ENCODE assay signal across 25 cellular contexts in the genomic region with DNA sequence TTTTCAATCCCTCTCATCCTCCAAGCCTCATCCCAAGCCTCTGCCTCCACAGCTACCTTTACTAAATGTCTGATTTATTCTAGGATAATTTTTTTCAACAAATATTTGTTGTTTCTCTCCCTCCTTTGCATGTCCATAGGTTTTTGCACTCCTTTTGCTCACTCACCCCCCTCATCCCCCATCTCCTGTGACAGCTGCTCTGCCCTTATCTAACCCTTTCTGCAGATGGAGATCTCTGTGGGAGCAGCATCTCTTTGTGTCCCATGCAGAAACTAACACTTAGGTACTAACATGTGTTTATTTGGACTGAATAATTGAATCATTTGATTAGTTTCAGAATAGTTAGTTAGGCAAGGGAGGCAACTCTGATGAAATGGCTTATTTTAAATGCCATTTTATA.
"Had no signal": no experiment of that assay in that cellular context is flagged by ENCODE, and none has a peak within 500 bp of the region (broad histone marks: within the 10 kb centered on the region; RNA-seq: fewer than 3 reads in every experiment).

No MANE protein-coding gene starts in this region.

- H3K9me3 Mint-ChIP-seq: endodermal cell; nephron progenitor cell; stimulated activated naive B cell treated with anti-CD40 and anti-IgM and Interleukin-4, amounts not matched to agents 10 μg/mL and 1 μg/mL and 100 μg/mL, for 72 hours; stimulated activated naive CD8-positive, alpha-beta T cell treated with anti-CD3 and anti-CD28 coated beads, Interleukin-15, amount 100 ng/mL, for 72 hours had no signal

- H3K9ac ChIP-seq: parathyroid adenoma had no signal

- H3K9me3 ChIP-seq: psoas muscle, right lobe of liver, spleen, thoracic aorta, transverse colon had no signal

- H3K4me1 ChIP-seq: parathyroid adenoma, psoas muscle, right lobe of liver, transverse colon had no signal

- H2AFZ ChIP-seq: hepatocyte, parathyroid adenoma had no signal

- H3K27ac ChIP-seq: coronary artery, hepatocyte, parathyroid adenoma, psoas muscle, right lobe of liver, thoracic aorta, transverse colon had no signal

- H3K27me3 ChIP-seq: hepatocyte, right lobe of liver, spleen, transverse colon had no signal

- ATAC-seq: left cardiac atrium; left ventricle myocardium superior; psoas muscle; right lobe of liver; stimulated activated naive B cell treated with anti-CD40 and anti-IgM and Interleukin-4, amounts not matched to agents 10 μg/mL and 1 μg/mL and 100 μg/mL, for 72 hours; stimulated activated naive CD8-positive, alpha-beta T cell treated with anti-CD3 and anti-CD28 coated beads, Interleukin-15, amount 100 ng/mL, for 72 hours had no signal

- H3K79me2 ChIP-seq: hepatocyte, parathyroid adenoma had no signal

- H3K4me3 Mint-ChIP-seq: endodermal cell; nephron progenitor cell; stimulated activated naive B cell treated with anti-CD40 and anti-IgM and Interleukin-4, amounts not matched to agents 10 μg/mL and 1 μg/mL and 100 μg/mL, for 72 hours; stimulated activated naive CD8-positive, alpha-beta T cell treated with anti-CD3 and anti-CD28 coated beads, Interleukin-15, amount 100 ng/mL, for 72 hours had no signal

- H3K27ac Mint-ChIP-seq: endodermal cell; naive B cell; nephron progenitor cell; stimulated activated naive B cell treated with anti-CD40 and anti-IgM and Interleukin-4, amounts not matched to agents 10 μg/mL and 1 μg/mL and 100 μg/mL, for 72 hours; stimulated activated naive CD8-positive, alpha-beta T cell treated with anti-CD3 and anti-CD28 coated beads, Interleukin-15, amount 100 ng/mL, for 72 hours had no signal

- H3K4me2 ChIP-seq: hepatocyte had no signal

- H3K27me3 Mint-ChIP-seq: naive B cell; stimulated activated naive B cell treated with anti-CD40 and anti-IgM and Interleukin-4, amounts not matched to agents 10 μg/mL and 1 μg/mL and 100 μg/mL, for 72 hours; stimulated activated naive CD8-positive, alpha-beta T cell treated with anti-CD3 and anti-CD28 coated beads, Interleukin-15, amount 100 ng/mL, for 72 hours had no signal

- DNase-seq: effector CD4-positive, alpha-beta T cell; endodermal cell; foreskin melanocyte; head of caudate nucleus; kidney; left cardiac atrium; left ventricle myocardium superior; mesendoderm; naive B cell; nephron progenitor cell; psoas muscle; retina; right lobe of liver; spleen; stimulated activated CD4-positive, alpha-beta T cell treated with anti-CD3 and anti-CD28 coated beads, Interleukin-15, amount 100 ng/mL, for 24 hours; stimulated activated CD4-positive, alpha-beta T cell treated with anti-CD3 and anti-CD28 coated beads, Interleukin-1b, Interleukin-23, amount 100 ng/mL, for 48 hours; stimulated activated CD4-positive, alpha-beta T cell treated with anti-CD3 and anti-CD28 coated beads, Interleukin-4, amount 100 ng/mL, for 24 hours; stimulated activated naive B cell treated with anti-CD40 and anti-IgM and Interleukin-4, amounts not matched to agents 10 μg/mL and 1 μg/mL and 100 μg/mL, for 72 hours; stimulated activated naive CD8-positive, alpha-beta T cell treated with anti-CD3 and anti-CD28 coated beads, Interleukin-15, amount 100 ng/mL, for 72 hours; transverse colon had no signal

- H3K4me3 ChIP-seq: coronary artery, hepatocyte, lung, psoas muscle, right lobe of liver, spleen, thoracic aorta, transverse colon had no signal

- H3K36me3 Mint-ChIP-seq: naive B cell; stimulated activated naive B cell treated with anti-CD40 and anti-IgM and Interleukin-4, amounts not matched to agents 10 μg/mL and 1 μg/mL and 100 μg/mL, for 72 hours had no signal

- H3K4me1 Mint-ChIP-seq: nephron progenitor cell had no signal

- H3K36me3 ChIP-seq: right lobe of liver, spleen, thoracic aorta, transverse colon had no signal
